17 cellular contexts compared by ENCODE assay signal in the genomic region with DNA sequence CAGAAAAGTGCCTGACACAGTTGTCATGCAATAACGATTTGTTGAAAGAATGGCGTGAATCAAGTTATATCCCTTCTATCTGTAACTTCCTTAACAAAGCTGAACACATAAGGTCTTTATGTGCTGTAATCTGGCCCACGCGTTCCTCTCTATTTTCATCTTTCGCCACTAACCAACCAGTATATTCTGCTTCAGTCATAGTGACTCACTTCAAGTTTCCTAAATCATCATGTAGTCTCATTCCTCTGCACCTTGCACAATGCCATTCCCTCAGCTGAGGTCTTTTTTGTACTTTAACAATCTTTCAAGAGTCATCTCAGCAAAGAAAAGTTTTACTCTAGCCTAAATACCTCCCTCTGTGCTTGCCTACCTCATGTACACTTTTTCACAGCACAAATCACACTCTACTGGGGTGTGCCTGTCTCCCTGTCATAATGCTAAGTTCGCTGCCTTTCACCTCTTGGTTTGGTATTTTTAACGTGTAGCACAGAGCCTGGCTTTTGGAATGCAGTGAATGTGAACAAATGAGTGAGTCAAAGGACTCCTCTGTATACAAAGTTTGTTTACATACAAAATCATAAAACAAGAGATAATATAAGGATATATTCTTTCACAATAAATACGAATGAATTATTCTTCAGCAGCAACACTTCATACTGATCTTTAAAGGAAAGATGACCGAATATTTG. TPM values are rescaled to one million over a fixed set of nuclear protein-coding genes. Genes with fewer than 3 reads are reported as not detected.
DNase-seq lines count a peak whose midpoint lies in the region; ATAC-seq and TF ChIP-seq lines count a peak whose summit lies in the region.
"Had no signal": no experiment of that assay in that cellular context is flagged by ENCODE, and none has a peak within 500 bp of the region (broad histone marks: within the 10 kb centered on the region; RNA-seq: fewer than 3 reads in every experiment).

No MANE protein-coding gene starts in this region.

- peaks cover 14% of the 10 kb centered on the region for H3K4me1 Mint-ChIP-seq in endothelial cell (ENCODE audit: unreplicated experiment)

- POLR2A ChIA-PET in AG04450 (lab: Yijun Ruan, JAX): interaction anchor here (0.6 kb wide), 1 partner anchor 606 kb away, joined by 3 read pairs; a partner anchor contains a TSS

- peak overlapping the region; percentile 49 for H3K27ac ChIP-seq in AG04450 (ENCODE audit: low read depth, low read length)
- H3K27ac ChIP-seq: VCaP had no signal

- DNase-seq in AG04450 (ENCODE audit: low read depth, low spot score) (peak; percentile 41), HCEC 1CT (peak; percentile 94), T1000 (lab: John Stamatoyannopoulos, UW) (peak; percentile 21), fibroblast of villous mesenchyme (ENCODE audit: low read depth) (peak; percentile 60), SKM-1 treated with dmso at 0.1 percent for 144 hours (lab: John Stamatoyannopoulos, UW; ENCODE audit: unreplicated experiment) (no peak), endothelial cell (ENCODE audit: low spot score) (no peak)
- DNase-seq: activated effector memory CD4-positive, alpha-beta T cell treated with Interleukin-2 at 50 U/mL for 16 hours; CD4-positive, CD25-positive, alpha-beta regulatory T cell; NCI-H1105; NCI-H446 treated with DMSO at 0.1 percent for 48 hours; SHP77 treated with DMSO at 0.1 percent for 48 hours; stimulated activated CD4-positive, alpha-beta T cell treated with anti-CD3 and anti-CD28 coated beads, Interleukin-4, amount 100 ng/mL, for 1 hour had no signal

- CTCF ChIA-PET in AG04450 (lab: Charles Lee): interaction anchor here (1.4 to 2.0 kb wide), 2 partner anchors 292 to 345 kb away, joined by 4 to 8 read pairs; no protein-coding TSS in a partner anchor

- no peaks in the 10 kb centered on the region for H3K27me3 ChIP-seq in AG04450 (ENCODE audit: control insufficient read depth, insufficient read depth, low read length)

- no peak overlapping the region for H3K27ac Mint-ChIP-seq in endothelial cell (ENCODE audit: unreplicated experiment)
- H3K27ac Mint-ChIP-seq: memory B cell; stimulated activated naive CD8-positive, alpha-beta T cell treated with anti-CD3 and anti-CD28 coated beads, Interleukin-15, Interleukin-2, amounts not matched to agents 100 ng/mL and 50 ng/mL, for 24 hours had no signal

- ATAC-seq in GM18858 (IDR thresholded peaks at IDR 0.05; ENCODE audit: unreplicated experiment) (no peak), GM21526 (IDR thresholded peaks at IDR 0.05; ENCODE audit: low FRiP score, unreplicated experiment) (no peak)

- H3K27me3 Mint-ChIP-seq in endothelial cell (ENCODE audit: unreplicated experiment): no peaks in the 10 kb centered on the region

- no peak overlapping the region for H3K4me3 ChIP-seq in AG04450 (ENCODE audit: low read depth, low read length)
- H3K4me3 ChIP-seq in fibroblast of villous mesenchyme (ENCODE audit: low read depth, low read length): no peak overlapping the region

- no peaks in the 10 kb centered on the region for H3K9me3 Mint-ChIP-seq in endothelial cell (ENCODE audit: unreplicated experiment)
- H3K9me3 Mint-ChIP-seq: CD4-positive, CD25-positive, alpha-beta regulatory T cell; stimulated activated naive CD8-positive, alpha-beta T cell treated with anti-CD3 and anti-CD28 coated beads, Interleukin-15, Interleukin-2, amounts not matched to agents 100 ng/mL and 50 ng/mL, for 24 hours had no signal

- H3K4me3 Mint-ChIP-seq in endothelial cell (ENCODE audit: unreplicated experiment): no peak overlapping the region
- H3K4me3 Mint-ChIP-seq: memory B cell; stimulated activated naive CD8-positive, alpha-beta T cell treated with anti-CD3 and anti-CD28 coated beads, Interleukin-15, Interleukin-2, amounts not matched to agents 100 ng/mL and 50 ng/mL, for 24 hours had no signal

- no peaks in the 10 kb centered on the region for H3K36me3 Mint-ChIP-seq in endothelial cell (ENCODE audit: low read depth, unreplicated experiment)
- H3K36me3 Mint-ChIP-seq: CD4-positive, CD25-positive, alpha-beta regulatory T cell had no signal

- TF ChIP-seq CTCF in AG04450 (IDR thresholded peaks at IDR 0.05; ENCODE audit: low read depth, low read length): no peak
- TF ChIP-seq CTCF in fibroblast of villous mesenchyme (IDR thresholded peaks at IDR 0.05; ENCODE audit: insufficient read depth, low read depth, low read length): no peak
- TF ChIP-seq CTCF in endothelial cell (IDR thresholded peaks at IDR 0.05; ENCODE audit: unreplicated experiment): no peak

- H3K9me3 ChIP-seq in AG04450 (ENCODE audit: control insufficient read depth, insufficient read depth, low read length): no peaks in the 10 kb centered on the region; the same call in 1 of the 2 replicates

RNA-seq across cellular contexts. Expression of a gene that starts 2.9 kb away (rescaled TPM):
- polyA plus RNA-seq in AG04450 (2011; rRNA removed): 22.4 and 31.7 TPM in 2 replicates
- 3.6 and 5.7 TPM in 2 replicates for polyA minus RNA-seq in AG04450 (2011; rRNA and poly(A)+ RNA removed)
- total RNA-seq in fibroblast of villous mesenchyme (16.8 and 28.1 TPM in 2 replicates), endothelial cell (ENCODE audit: unreplicated experiment) (26.5 TPM)

Comparison
In these comparisons a context has a peak if more than half of its experiments do, and no peak if none do; other contexts are left out.
1. DNase-seq: peak in AG04450 (single experiment), HCEC 1CT (single experiment), T1000 (single experiment) and fibroblast of villous mesenchyme (single experiment); none in SKM-1 treated with dmso at 0.1 percent for 144 hours (single experiment) and endothelial cell (single experiment).